In the genomic region with DNA sequence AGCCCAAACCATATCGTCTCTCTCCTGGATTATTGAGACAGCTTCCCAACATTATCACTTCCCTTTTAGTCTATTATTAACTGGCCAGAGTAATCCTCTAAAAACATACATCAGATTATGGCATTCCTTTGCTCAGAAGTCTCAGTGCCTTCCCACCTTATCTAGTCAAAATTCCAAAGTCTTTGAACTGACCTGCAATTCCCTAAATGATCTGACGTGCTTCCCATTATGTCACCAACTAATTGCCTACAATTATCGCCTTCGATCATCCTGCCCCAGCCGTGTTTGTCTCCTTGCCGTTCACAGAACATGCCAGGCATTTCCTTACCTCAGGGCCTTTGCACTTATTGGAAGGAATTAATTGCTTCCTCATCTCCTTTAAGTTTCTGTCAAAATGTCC, we compare ENCODE assay signal across 15 cellular contexts.
DNase-seq lines count a peak whose midpoint lies in the region; ATAC-seq and TF ChIP-seq lines count a peak whose summit lies in the region.
"Had no signal": no experiment of that assay in that cellular context is flagged by ENCODE, and none has a peak within 500 bp of the region (broad histone marks: within the 10 kb centered on the region; RNA-seq: fewer than 3 reads in every experiment).

No MANE protein-coding gene starts in this region.

- H3K14ac ChIP-seq in neuronal stem cell (ENCODE audit: low read length) = no peak overlapping the region

- H3K9me3 Mint-ChIP-seq in endodermal cell = peaks cover 6% of the 10 kb centered on the region
- H3K9me3 Mint-ChIP-seq: CD8-positive, alpha-beta T cell had no signal

- H3K27ac ChIP-seq in HCT116 (ENCODE audit: low read depth, low read length) = 0 out of 2 replicates have a peak overlapping the region, but pooled peaks have one; percentile 28
- H3K27ac ChIP-seq in endodermal cell (ENCODE audit: low read depth, low read length) = peak overlapping the region; percentile 61
- no peak overlapping the region for H3K27ac ChIP-seq in neuronal stem cell (replicated peaks; ENCODE audit: low read length)
- H3K27ac ChIP-seq: 22Rv1, HL-60 had no signal

- H3K9me3 ChIP-seq in HCT116 (ENCODE audit: control insufficient read depth in 1 of 2, insufficient read depth in 1 of 2, low read depth in 1 of 2, low read length in 2 of 2) = peaks cover 0 to 2% of the 10 kb centered on the region in 2 experiments; a peak in 1 of 4 replicates
- peaks cover 11% of the 10 kb centered on the region for H3K9me3 ChIP-seq in endodermal cell (ENCODE audit: control insufficient read depth, low read length)
- H3K9me3 ChIP-seq in neuronal stem cell (replicated peaks in 1 of 2; ENCODE audit: control insufficient read depth in 2 of 2, insufficient read depth in 1 of 2, low read depth in 1 of 2, low read length in 2 of 2) = peaks cover 0 to 11% of the 10 kb centered on the region in 2 donors

- H3K36me3 Mint-ChIP-seq in endodermal cell (ENCODE audit: low read depth) = no peaks in the 10 kb centered on the region
- H3K36me3 Mint-ChIP-seq: CD14-positive monocyte; CD8-positive, alpha-beta T cell had no signal

- H3K4me1 ChIP-seq in HCT116 (ENCODE audit: control insufficient read depth in 1 of 2, insufficient read depth in 2 of 2, low read length in 2 of 2) (peaks cover 9 to 15% of the 10 kb centered on the region in 2 experiments; a peak in 2 of 4 replicates), endodermal cell (ENCODE audit: control insufficient read depth, insufficient read depth, low read length) (no peaks in the 10 kb centered on the region), neuronal stem cell (ENCODE audit: control insufficient read depth in 2 of 2, insufficient read depth in 1 of 2, low read depth in 1 of 2, low read length in 2 of 2) (peaks cover 5% of the 10 kb centered on the region in 2 donors)

- no peak overlapping the region for H3K9ac ChIP-seq in HCT116 (ENCODE audit: low read length)
- H3K9ac ChIP-seq in endodermal cell (ENCODE audit: extremely low read depth, low read length, poor library complexity, severe bottlenecking) = no peak overlapping the region
- H3K9ac ChIP-seq in neuronal stem cell (ENCODE audit: low read depth, low read length, poor library complexity) = no peak overlapping the region

- no peak overlapping the region for H3K4me3 ChIP-seq in HCT116 (replicated peaks in 1 of 2; ENCODE audit: low read depth in 1 of 2, low read length in 2 of 2)
- no peak overlapping the region for H3K4me3 ChIP-seq in endodermal cell (ENCODE audit: low read length)
- no peak overlapping the region for H3K4me3 ChIP-seq in neuronal stem cell (ENCODE audit: low read length in 2 of 2)

- H2BK15ac ChIP-seq in neuronal stem cell (ENCODE audit: low read length) = no peak overlapping the region

- no peak overlapping the region for H4K8ac ChIP-seq in neuronal stem cell (ENCODE audit: low read depth, low read length)

- H3K27me3 ChIP-seq in HCT116 (ENCODE audit: insufficient read depth, low read length) (no peaks in the 10 kb centered on the region), endodermal cell (ENCODE audit: control insufficient read depth, insufficient read depth, low read length, poor library complexity, severe bottlenecking) (no peaks in the 10 kb centered on the region), neuronal stem cell (ENCODE audit: control insufficient read depth in 3 of 3, insufficient read depth in 3 of 3, low read depth in 1 of 3, low read length in 3 of 3) (no peaks in the 10 kb centered on the region)

- ATAC-seq in HCT116 = no peak
- ATAC-seq: CD8-positive, alpha-beta T cell had no signal

- H2BK5ac ChIP-seq in neuronal stem cell (ENCODE audit: low read length) = no peak overlapping the region

- no peaks in the 10 kb centered on the region for H4K20me1 ChIP-seq in HCT116 (ENCODE audit: insufficient read depth)

- POLR2A ChIA-PET in HCT116 (lab: Charles Lee) = no interaction called here

- no peak overlapping the region for H3K4ac ChIP-seq in neuronal stem cell (ENCODE audit: low read length)

- TF ChIP-seq CTCF in HCT116 (IDR thresholded peaks at IDR 0.05 in 2 of 3, conservative IDR thresholded peaks at IDR 0.05 in 1 of 3; ENCODE audit: borderline replicate concordance in 1 of 3, insufficient read depth in 1 of 3, low read depth in 2 of 3, low read length in 2 of 3) (no peak), endodermal cell (conservative IDR thresholded peaks at IDR 0.05) (no peak)

- no peak overlapping the region for H3K4me2 ChIP-seq in HCT116 (ENCODE audit: low read length)
- no peak overlapping the region for H3K4me2 ChIP-seq in neuronal stem cell (ENCODE audit: insufficient read depth, low read length, poor library complexity, severe bottlenecking)

- intact Hi-C loops in HCT116 (cut with micrococcal nuclease) = no loop called here

- no peak overlapping the region for H2AK5ac ChIP-seq in neuronal stem cell (ENCODE audit: low read depth, low read length)

- H2BK120ac ChIP-seq in neuronal stem cell (ENCODE audit: low read depth, low read length) = no peak overlapping the region

- H3K23ac ChIP-seq in neuronal stem cell (ENCODE audit: low read depth, low read length, poor library complexity) = no peak overlapping the region

- no peak overlapping the region for H3K27ac Mint-ChIP-seq in endodermal cell
- H3K27ac Mint-ChIP-seq: CD14-positive monocyte; CD8-positive, alpha-beta T cell had no signal

- no peak for TF ChIP-seq RAD21 in HCT116 (IDR thresholded peaks at IDR 0.05; ENCODE audit: low read depth)

- no peak overlapping the region for H4K91ac ChIP-seq in neuronal stem cell (ENCODE audit: low read depth, low read length, poor library complexity)

- no peaks in the 10 kb centered on the region for H3K9me2 ChIP-seq in HCT116 (ENCODE audit: insufficient read depth)

- H3K4me3 Mint-ChIP-seq in endodermal cell = no peak overlapping the region
- H3K4me3 Mint-ChIP-seq: CD14-positive monocyte; CD8-positive, alpha-beta T cell had no signal

- H3K36me3 ChIP-seq in HCT116 (ENCODE audit: control insufficient read depth in 1 of 2, insufficient read depth in 2 of 2, low read length in 2 of 2) (0 out of 4 replicates have a peak, but pooled peaks cover 0 to 4% of the 10 kb centered on the region in 2 experiments), endodermal cell (ENCODE audit: control insufficient read depth, insufficient read depth, low read length) (no peaks in the 10 kb centered on the region), neuronal stem cell (replicated peaks in 1 of 2; ENCODE audit: control insufficient read depth in 2 of 2, insufficient read depth in 2 of 2, low read length in 2 of 2) (no peaks in the 10 kb centered on the region)

- no peaks in the 10 kb centered on the region for H3K27me3 Mint-ChIP-seq in endodermal cell (ENCODE audit: insufficient read depth)

- no peak for TF ChIP-seq POLR2A in HCT116 (IDR thresholded peaks at IDR 0.05; ENCODE audit: borderline replicate concordance, extremely low read depth, insufficient read depth, insufficient read length)

- DNase-seq in NCI-H748 (lab: John Stamatoyannopoulos, UW; ENCODE audit: unreplicated experiment) (peak; percentile 7), NCI-H748 treated with DMSO at 0.1 percent for 48 hours (lab: John Stamatoyannopoulos, UW) (no peak), HCT116 (ENCODE audit: low read depth, low spot score) (no peak), endodermal cell (no peak), neuronal stem cell (ENCODE audit: low spot score) (no peak), NCI-H2196 (lab: John Stamatoyannopoulos, UW; ENCODE audit: unreplicated experiment) (no peak), NCI-H1092 (lab: John Stamatoyannopoulos, UW) (no peak)
- no peak for DNase-seq in activated naive CD4-positive, alpha-beta T cell treated with Interleukin-2 at 50 U/mL for 16 hours
- DNase-seq: CD8-positive, alpha-beta T cell; COR-L47; DND-41; GF-D8 had no signal

- CTCF ChIA-PET in HCT116 (lab: Charles Lee) = no interaction called here

- RAD21 ChIA-PET in HCT116 (lab: Charles Lee; ENCODE audit: low non-redundant PET in 1 of 2, low total read pairs in 2 of 2, uncharacterized antibody in 2 of 2, unreplicated experiment in 2 of 2) = no interaction called here

- no peak overlapping the region for H2BK12ac ChIP-seq in neuronal stem cell (ENCODE audit: low read length)

- no peaks in the 10 kb centered on the region for H3K4me1 Mint-ChIP-seq in endodermal cell
- H3K4me1 Mint-ChIP-seq: CD14-positive monocyte had no signal

- BruUV-seq in HCT116 (replicated peaks; lab: Mats Ljungman, UMichigan) = no TSS peak

- H2AFZ ChIP-seq in HCT116 (ENCODE audit: low read depth, low read length, poor library complexity, severe bottlenecking) = no peak overlapping the region
- peak overlapping the region; percentile 5 for H2AFZ ChIP-seq in neuronal stem cell (ENCODE audit: low read length)

- no peaks in the 10 kb centered on the region for H3K79me2 ChIP-seq in HCT116 (ENCODE audit: insufficient read depth, low read length)

- H3K79me1 ChIP-seq in neuronal stem cell (ENCODE audit: low read depth, low read length) = no peaks in the 10 kb centered on the region

- 54 to 80% methylated on average over 4 to 5 of the region's 6 CpGs for WGBS in endodermal cell (ENCODE audit: insufficient coverage in 1 of 2, insufficient read length in 1 of 2), 2 experiments
- no CpG with 5 or more reads among the region's 6 CpGs for WGBS in neuronal stem cell (ENCODE audit: extremely low coverage in 2 of 2, insufficient read length in 2 of 2, insufficient replicate concordance in 1 of 2), 2 donors

- H3K18ac ChIP-seq in neuronal stem cell (ENCODE audit: low read length) = no peak overlapping the region

TF ChIP-seq in HCT116, 20 proteins besides CTCF, POLR2A, EP300 and RAD21 (continues in another document):
- TF ChIP-seq SRF (IDR thresholded peaks at IDR 0.05; ENCODE audit: low read depth) (no peak), ELF1 (IDR thresholded peaks at IDR 0.05; ENCODE audit: borderline replicate concordance, low read depth) (no peak), YY1 (IDR thresholded peaks at IDR 0.05; ENCODE audit: extremely low read depth, insufficient replicate concordance, low read depth, low read length) (no peak), ATF3 (IDR thresholded peaks at IDR 0.05) (no peak), TCF7L2 (IDR thresholded peaks at IDR 0.05; ENCODE audit: borderline replicate concordance, extremely low read depth, insufficient read depth, insufficient read length) (no peak), CEBPB (IDR thresholded peaks at IDR 0.05; ENCODE audit: low read depth) (no peak), SP1 (IDR thresholded peaks at IDR 0.05; ENCODE audit: low read depth) (no peak), POLR2AphosphoS5 (IDR thresholded peaks at IDR 0.05; ENCODE audit: low read depth, low read length) (no peak), SIN3A (IDR thresholded peaks at IDR 0.05; ENCODE audit: low read depth) (no peak)
